In the genomic region with DNA sequence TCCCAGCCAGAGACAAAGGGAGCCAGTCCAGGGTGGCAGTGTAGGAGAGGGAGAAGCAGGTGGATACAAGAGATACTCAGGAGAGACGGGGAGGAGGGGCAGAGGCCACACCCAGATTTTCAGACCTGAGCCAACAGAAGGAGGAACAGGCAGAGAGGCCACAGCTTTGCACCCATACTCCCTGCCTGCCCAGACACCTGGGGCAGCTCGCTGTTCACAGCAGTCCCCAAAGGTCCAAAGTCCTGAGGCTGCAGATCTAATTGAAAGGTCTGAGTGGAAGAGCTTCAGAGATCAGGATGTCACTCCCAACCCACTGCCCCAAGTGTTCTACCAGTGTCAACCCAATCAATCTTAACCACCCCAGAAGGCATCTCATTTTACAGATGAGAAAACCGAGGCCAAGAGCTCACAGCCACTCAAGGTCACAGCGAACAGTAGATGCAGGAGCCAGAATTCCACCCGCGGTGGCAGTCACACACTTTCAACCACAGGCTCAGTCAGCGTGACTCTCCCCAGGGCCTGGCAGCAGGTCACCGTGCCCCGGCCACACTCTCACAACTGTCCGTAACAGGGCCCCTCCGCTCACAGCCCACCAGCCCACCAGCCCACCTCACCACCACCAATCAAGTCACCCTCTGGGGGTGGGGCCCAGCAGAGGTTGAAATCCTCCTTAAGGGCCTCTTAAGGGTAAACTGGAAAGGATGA, we compare ENCODE assay signal across 10 cellular contexts. TPM values are rescaled to one million over a fixed set of nuclear protein-coding genes. Genes with fewer than 3 reads are reported as not detected.
DNase-seq lines count a peak whose midpoint lies in the region; ATAC-seq and TF ChIP-seq lines count a peak whose summit lies in the region.
"Had no signal": no experiment of that assay in that cellular context is flagged by ENCODE, and none has a peak within 500 bp of the region (broad histone marks: within the 10 kb centered on the region; RNA-seq: fewer than 3 reads in every experiment).

No MANE protein-coding gene starts in this region.

- TF ChIP-seq POLR2A in ovary (IDR thresholded peaks at IDR 0.05): no peak

- peaks cover 59% of the 10 kb centered on the region for H3K4me1 Mint-ChIP-seq in activated CD8-positive, alpha-beta T cell treated with anti-CD3 and anti-CD28 coated beads, Interleukin-2, amount 10 ng/mL, durations not matched to agents 7 days and 5 days (ENCODE audit: low read depth)
- peaks cover 97% of the 10 kb centered on the region for H3K4me1 Mint-ChIP-seq in stimulated activated naive CD8-positive, alpha-beta T cell treated with anti-CD3 and anti-CD28 coated beads, Interleukin-15, amount 100 ng/mL, for 72 hours

- no peaks in the 10 kb centered on the region for H3K27me3 Mint-ChIP-seq in activated CD8-positive, alpha-beta T cell treated with anti-CD3 and anti-CD28 coated beads, Interleukin-2, amount 10 ng/mL, durations not matched to agents 7 days and 5 days (ENCODE audit: low read depth)
- no peaks in the 10 kb centered on the region for H3K27me3 Mint-ChIP-seq in stimulated activated naive CD8-positive, alpha-beta T cell treated with anti-CD3 and anti-CD28 coated beads, Interleukin-15, amount 100 ng/mL, for 72 hours

- H3K36me3 Mint-ChIP-seq in activated CD8-positive, alpha-beta T cell treated with anti-CD3 and anti-CD28 coated beads, Interleukin-2, amount 10 ng/mL, durations not matched to agents 7 days and 5 days (ENCODE audit: low read depth): peaks cover 2% of the 10 kb centered on the region

- H3K4me3 Mint-ChIP-seq in activated CD8-positive, alpha-beta T cell treated with anti-CD3 and anti-CD28 coated beads, Interleukin-2, amount 10 ng/mL, durations not matched to agents 7 days and 5 days: no peak overlapping the region
- peak overlapping the region; percentile 38 to 58 for H3K4me3 Mint-ChIP-seq in stimulated activated naive CD8-positive, alpha-beta T cell treated with anti-CD3 and anti-CD28 coated beads, Interleukin-15, amount 100 ng/mL, for 72 hours
- H3K4me3 Mint-ChIP-seq: IgD-negative memory B cell had no signal

- peak overlapping the region; percentile 8 for H3K27ac Mint-ChIP-seq in activated CD8-positive, alpha-beta T cell treated with anti-CD3 and anti-CD28 coated beads, Interleukin-2, amount 10 ng/mL, durations not matched to agents 7 days and 5 days
- H3K27ac Mint-ChIP-seq in stimulated activated naive CD8-positive, alpha-beta T cell treated with anti-CD3 and anti-CD28 coated beads, Interleukin-15, amount 100 ng/mL, for 72 hours: peak overlapping the region; percentile 88 to 93
- H3K27ac Mint-ChIP-seq: IgD-negative memory B cell had no signal

- peaks cover 19% of the 10 kb centered on the region for H3K4me1 ChIP-seq in ovary (ENCODE audit: insufficient read depth)

- no peak for ATAC-seq in activated CD8-positive, alpha-beta T cell treated with anti-CD3 and anti-CD28 coated beads, Interleukin-2, amount 10 ng/mL, durations not matched to agents 7 days and 5 days
- ATAC-seq in left lobe of liver: peak; percentile 82
- ATAC-seq in stimulated activated naive CD8-positive, alpha-beta T cell treated with anti-CD3 and anti-CD28 coated beads, Interleukin-15, amount 100 ng/mL, for 72 hours: peak; percentile 70

- no peaks in the 10 kb centered on the region for H3K9me3 ChIP-seq in ovary

- peak; percentile 10 for DNase-seq in NCI-H748 (lab: John Stamatoyannopoulos, UW; ENCODE audit: unreplicated experiment)
- no peak for DNase-seq in NCI-H748 treated with DMSO at 0.1 percent for 48 hours (lab: John Stamatoyannopoulos, UW)
- DNase-seq in activated CD8-positive, alpha-beta T cell treated with anti-CD3 and anti-CD28 coated beads, Interleukin-2, amount 10 ng/mL, durations not matched to agents 7 days and 5 days: no peak
- DNase-seq in left lobe of liver (ENCODE audit: low spot score): peak; percentile 75
- peak in 1 of 2 donors; percentile 57 for DNase-seq in stimulated activated naive CD8-positive, alpha-beta T cell treated with anti-CD3 and anti-CD28 coated beads, Interleukin-15, amount 100 ng/mL, for 72 hours
- no peak for DNase-seq in ovary
- no peak for DNase-seq in NCI-H1436 (lab: John Stamatoyannopoulos, UW)
- no peak for DNase-seq in DMS 273 (lab: John Stamatoyannopoulos, UW; ENCODE audit: unreplicated experiment)
- DNase-seq: AML-193 had no signal

- WGBS in ovary, 3 donors: 68 to 72% (median 69%) methylated on average over 11 of the region's 11 CpGs

- intact Hi-C loops in ovary (cut with DNase I): no loop called here

- H3K27ac ChIP-seq in ovary: no peak overlapping the region

- CTCF ChIA-PET in activated CD8-positive, alpha-beta T cell treated with anti-CD3 and anti-CD28 coated beads, Interleukin-2, amount 10 ng/mL, durations not matched to agents 7 days and 5 days (lab: Charles Lee): interaction anchor here (0.5 to 1.6 kb wide), 4 partner anchors 9 to 32 kb away, joined by 3 to 4 read pairs (median 4); no protein-coding TSS in a partner anchor

- POLR2A ChIA-PET in activated CD8-positive, alpha-beta T cell treated with anti-CD3 and anti-CD28 coated beads, Interleukin-2, amount 10 ng/mL, durations not matched to agents 7 days and 5 days (lab: Charles Lee): interaction anchor here (0.6 to 1.1 kb wide), 2 partner anchors 9 to 31 kb away, joined by 3 read pairs; no protein-coding TSS in a partner anchor

- no peak for TF ChIP-seq EP300 in ovary (IDR thresholded peaks at IDR 0.05)

- TF ChIP-seq CTCF in ovary (IDR thresholded peaks at IDR 0.05): no peak

- H3K36me3 ChIP-seq in ovary: no peaks in the 10 kb centered on the region

- no peaks in the 10 kb centered on the region for H3K9me3 Mint-ChIP-seq in activated CD8-positive, alpha-beta T cell treated with anti-CD3 and anti-CD28 coated beads, Interleukin-2, amount 10 ng/mL, durations not matched to agents 7 days and 5 days (ENCODE audit: insufficient read depth)
- no peaks in the 10 kb centered on the region for H3K9me3 Mint-ChIP-seq in stimulated activated naive CD8-positive, alpha-beta T cell treated with anti-CD3 and anti-CD28 coated beads, Interleukin-15, amount 100 ng/mL, for 72 hours

- H3K4me3 ChIP-seq in ovary: no peak overlapping the region

- H3K27me3 ChIP-seq in ovary: no peaks in the 10 kb centered on the region

RNA-seq across cellular contexts. Expression of gene ACTN1, which starts 33.4 kb away (rescaled TPM):
- 10 to 100 TPM; 51.4 to 56.1 TPM for total RNA-seq in activated CD8-positive, alpha-beta T cell treated with anti-CD3 and anti-CD28 coated beads, Interleukin-2, amount 10 ng/mL, durations not matched to agents 7 days and 5 days
- total RNA-seq in left lobe of liver (60.1 TPM), ovary (100 to 1,000 TPM in 5 of 7 donors, 10 to 100 TPM in 2; 39.0 to 203 (median 138) TPM)
- 100 to 1,000 TPM in 1 of 2 donors, 10 to 100 TPM in 1; 60.3 to 178 TPM for polyA plus RNA-seq in ovary

Comparison
In these comparisons a context has a peak if more than half of its experiments do, and no peak if none do; other contexts are left out.
1. DNase-seq: peak in NCI-H748 (single experiment) and left lobe of liver (single experiment); none in NCI-H748 treated with DMSO at 0.1 percent for 48 hours (single experiment), activated CD8-positive, alpha-beta T cell treated with anti-CD3 and anti-CD28 coated beads, Interleukin-2, amount 10 ng/mL, durations not matched to agents 7 days and 5 days (single experiment), ovary (0 of 5), NCI-H1436 (single experiment) and DMS 273 (single experiment).